Comparison of ENCODE assay signal across 24 cellular contexts in the genomic region with DNA sequence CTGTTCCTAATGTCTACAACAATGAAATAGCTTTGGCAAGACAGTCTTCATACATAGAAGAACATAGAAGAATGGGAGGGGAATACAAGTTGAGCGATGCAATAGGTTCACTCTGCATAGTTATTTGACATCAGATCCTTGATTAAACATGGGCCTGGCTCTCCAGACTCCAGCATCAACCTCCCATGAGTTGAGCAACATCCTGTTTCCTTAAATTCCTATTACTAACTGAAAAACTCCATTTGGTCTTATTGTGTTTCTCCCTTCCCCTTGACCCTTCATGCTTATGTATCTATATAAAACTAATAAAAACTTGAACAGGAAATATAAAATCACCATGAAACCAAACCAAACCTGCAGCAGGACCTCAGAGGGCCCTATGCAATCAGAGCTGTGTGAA.
"Had no signal": no experiment of that assay in that cellular context is flagged by ENCODE, and none has a peak within 500 bp of the region (broad histone marks: within the 10 kb centered on the region; RNA-seq: fewer than 3 reads in every experiment).

No MANE protein-coding gene starts in this region.

- H3K4me3 ChIP-seq: body of pancreas, hepatocyte, left ventricle myocardium inferior, thyroid gland, upper lobe of right lung had no signal

- H3K27ac Mint-ChIP-seq: activated naive CD4-positive, alpha-beta T cell treated with anti-CD3 and anti-CD28 coated beads for 36 hours; nephron progenitor cell; stimulated activated naive CD8-positive, alpha-beta T cell treated with anti-CD3 and anti-CD28 coated beads, Interleukin-15, Interleukin-2, amounts not matched to agents 100 ng/mL and 50 ng/mL, for 24 hours; T-helper 2 cell treated with Interferon-gamma antibody and Interleukin-4, amounts not matched to agents 5 μg/mL and 100 μg/mL, for 36 hours; WTC11 had no signal

- FAIRE-seq: endometrium, TTC549 had no signal

- H3K27me3 Mint-ChIP-seq: stimulated activated naive CD8-positive, alpha-beta T cell treated with anti-CD3 and anti-CD28 coated beads, Interleukin-15, Interleukin-2, amounts not matched to agents 100 ng/mL and 50 ng/mL, for 24 hours had no signal

- H3K36me3 ChIP-seq: left ventricle myocardium inferior, thyroid gland, upper lobe of right lung had no signal

- DNase-seq: activated effector memory CD4-positive, alpha-beta T cell treated with Interleukin-2 at 50 U/mL for 16 hours; activated naive CD4-positive, alpha-beta T cell treated with anti-CD3 and anti-CD28 coated beads for 36 hours; activated T-cell treated with anti-CD3 and anti-CD28 coated beads, Interleukin-2, amount 50 U/mL, for 72 hours; body of pancreas; erythroblast; foreskin melanocyte; glutamatergic neuron; left ventricle myocardium inferior; mammary epithelial cell; midbrain; nephron progenitor cell; nucleus accumbens; right cardiac atrium; stimulated activated CD4-positive, alpha-beta T cell treated with anti-CD3 and anti-CD28 coated beads, Interleukin-12 subunit alpha, Interleukin-12 subunit beta, amount 100 ng/mL, for 4 hours; substantia nigra; thyroid gland; upper lobe of right lung had no signal

- H3K9me3 Mint-ChIP-seq: activated naive CD4-positive, alpha-beta T cell treated with anti-CD3 and anti-CD28 coated beads for 36 hours; nephron progenitor cell; T-helper 2 cell treated with Interferon-gamma antibody and Interleukin-4, amounts not matched to agents 5 μg/mL and 100 μg/mL, for 36 hours; WTC11 had no signal

- H3K27me3 ChIP-seq: body of pancreas, hepatocyte, thyroid gland, upper lobe of right lung had no signal

- H3K4me3 Mint-ChIP-seq: activated naive CD4-positive, alpha-beta T cell treated with anti-CD3 and anti-CD28 coated beads for 36 hours; activated T-cell treated with anti-CD3 and anti-CD28 coated beads, Interleukin-2, amount 50 U/mL, for 72 hours; nephron progenitor cell; stimulated activated naive CD8-positive, alpha-beta T cell treated with anti-CD3 and anti-CD28 coated beads, Interleukin-15, Interleukin-2, amounts not matched to agents 100 ng/mL and 50 ng/mL, for 24 hours; T-helper 2 cell treated with Interferon-gamma antibody and Interleukin-4, amounts not matched to agents 5 μg/mL and 100 μg/mL, for 36 hours; WTC11 had no signal

- H3K36me3 Mint-ChIP-seq: WTC11 had no signal

- ATAC-seq: activated T-cell treated with anti-CD3 and anti-CD28 coated beads, Interleukin-2, amount 50 U/mL, for 72 hours; body of pancreas; right cardiac atrium; upper lobe of right lung had no signal

- H3K9me3 ChIP-seq: body of pancreas, left ventricle myocardium inferior, thyroid gland, upper lobe of right lung had no signal

- H3K4me1 ChIP-seq: body of pancreas, left ventricle myocardium inferior, parathyroid adenoma, thyroid gland had no signal

- H3K27ac ChIP-seq: body of pancreas, hepatocyte, left ventricle myocardium inferior, parathyroid adenoma, thyroid gland, upper lobe of right lung had no signal
